Comparison of ENCODE assay signal across 1 cellular context in the genomic region with DNA sequence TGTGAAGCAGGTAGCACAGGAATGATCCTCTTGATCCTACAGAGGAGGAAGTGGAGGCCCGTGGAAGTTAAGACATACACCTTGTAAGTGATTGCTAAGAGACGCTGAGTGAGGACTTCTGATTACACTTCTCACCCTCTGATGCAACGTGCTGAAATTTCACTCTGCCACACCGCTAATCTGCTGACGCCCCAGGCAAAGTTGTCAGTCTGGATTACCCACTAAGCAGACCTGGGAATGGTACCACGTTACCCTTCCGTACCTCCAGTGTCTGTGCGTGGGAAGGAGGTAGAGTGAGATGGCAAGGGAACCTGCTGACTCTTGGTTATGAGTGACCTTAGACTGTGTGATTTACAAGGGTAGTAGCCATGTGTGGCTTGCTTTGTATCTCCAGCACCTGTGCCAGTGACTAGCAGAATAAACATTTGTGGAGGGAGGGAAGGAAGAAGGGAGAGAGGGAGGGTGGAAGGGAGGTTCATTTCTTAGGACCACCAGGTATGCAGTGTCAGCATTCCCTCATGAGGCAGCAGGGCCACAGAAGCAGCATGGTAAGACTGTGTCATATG.
TF ChIP-seq lines count a peak whose summit lies in the region.

No MANE protein-coding gene starts in this region.

TF ChIP-seq in K562, 482 proteins besides CTCF, POLR2A, EP300 and RAD21 (continued from another document and continues in another):
- TF ChIP-seq, protein P1, sequence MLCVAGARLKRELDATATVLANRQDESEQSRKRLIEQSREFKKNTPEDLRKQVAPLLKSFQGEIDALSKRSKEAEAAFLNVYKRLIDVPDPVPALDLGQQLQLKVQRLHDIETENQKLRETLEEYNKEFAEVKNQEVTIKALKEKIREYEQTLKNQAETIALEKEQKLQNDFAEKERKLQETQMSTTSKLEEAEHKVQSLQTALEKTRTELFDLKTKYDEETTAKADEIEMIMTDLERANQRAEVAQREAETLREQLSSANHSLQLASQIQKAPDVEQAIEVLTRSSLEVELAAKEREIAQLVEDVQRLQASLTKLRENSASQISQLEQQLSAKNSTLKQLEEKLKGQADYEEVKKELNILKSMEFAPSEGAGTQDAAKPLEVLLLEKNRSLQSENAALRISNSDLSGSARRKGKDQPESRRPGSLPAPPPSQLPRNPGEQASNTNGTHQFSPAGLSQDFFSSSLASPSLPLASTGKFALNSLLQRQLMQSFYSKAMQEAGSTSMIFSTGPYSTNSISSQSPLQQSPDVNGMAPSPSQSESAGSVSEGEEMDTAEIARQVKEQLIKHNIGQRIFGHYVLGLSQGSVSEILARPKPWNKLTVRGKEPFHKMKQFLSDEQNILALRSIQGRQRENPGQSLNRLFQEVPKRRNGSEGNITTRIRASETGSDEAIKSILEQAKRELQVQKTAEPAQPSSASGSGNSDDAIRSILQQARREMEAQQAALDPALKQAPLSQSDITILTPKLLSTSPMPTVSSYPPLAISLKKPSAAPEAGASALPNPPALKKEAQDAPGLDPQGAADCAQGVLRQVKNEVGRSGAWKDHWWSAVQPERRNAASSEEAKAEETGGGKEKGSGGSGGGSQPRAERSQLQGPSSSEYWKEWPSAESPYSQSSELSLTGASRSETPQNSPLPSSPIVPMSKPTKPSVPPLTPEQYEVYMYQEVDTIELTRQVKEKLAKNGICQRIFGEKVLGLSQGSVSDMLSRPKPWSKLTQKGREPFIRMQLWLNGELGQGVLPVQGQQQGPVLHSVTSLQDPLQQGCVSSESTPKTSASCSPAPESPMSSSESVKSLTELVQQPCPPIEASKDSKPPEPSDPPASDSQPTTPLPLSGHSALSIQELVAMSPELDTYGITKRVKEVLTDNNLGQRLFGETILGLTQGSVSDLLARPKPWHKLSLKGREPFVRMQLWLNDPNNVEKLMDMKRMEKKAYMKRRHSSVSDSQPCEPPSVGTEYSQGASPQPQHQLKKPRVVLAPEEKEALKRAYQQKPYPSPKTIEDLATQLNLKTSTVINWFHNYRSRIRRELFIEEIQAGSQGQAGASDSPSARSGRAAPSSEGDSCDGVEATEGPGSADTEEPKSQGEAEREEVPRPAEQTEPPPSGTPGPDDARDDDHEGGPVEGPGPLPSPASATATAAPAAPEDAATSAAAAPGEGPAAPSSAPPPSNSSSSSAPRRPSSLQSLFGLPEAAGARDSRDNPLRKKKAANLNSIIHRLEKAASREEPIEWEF (CRISPR knock-in tag; IDR thresholded peaks at IDR 0.05): no peak
- no peak for TF ChIP-seq U2AF2 (optimal IDR thresholded peaks at IDR 0.05; ENCODE audit: low read depth, low read length)
- no peak for TF ChIP-seq GTF2F1 (IDR thresholded peaks at IDR 0.05; ENCODE audit: low read depth, low read length)
- TF ChIP-seq ZNF311 (CRISPR knock-in tag; IDR thresholded peaks at IDR 0.05): no peak
- no peak for TF ChIP-seq PTBP1 (IDR thresholded peaks at IDR 0.05; ENCODE audit: low read depth, low read length)
- TF ChIP-seq, protein P2, sequence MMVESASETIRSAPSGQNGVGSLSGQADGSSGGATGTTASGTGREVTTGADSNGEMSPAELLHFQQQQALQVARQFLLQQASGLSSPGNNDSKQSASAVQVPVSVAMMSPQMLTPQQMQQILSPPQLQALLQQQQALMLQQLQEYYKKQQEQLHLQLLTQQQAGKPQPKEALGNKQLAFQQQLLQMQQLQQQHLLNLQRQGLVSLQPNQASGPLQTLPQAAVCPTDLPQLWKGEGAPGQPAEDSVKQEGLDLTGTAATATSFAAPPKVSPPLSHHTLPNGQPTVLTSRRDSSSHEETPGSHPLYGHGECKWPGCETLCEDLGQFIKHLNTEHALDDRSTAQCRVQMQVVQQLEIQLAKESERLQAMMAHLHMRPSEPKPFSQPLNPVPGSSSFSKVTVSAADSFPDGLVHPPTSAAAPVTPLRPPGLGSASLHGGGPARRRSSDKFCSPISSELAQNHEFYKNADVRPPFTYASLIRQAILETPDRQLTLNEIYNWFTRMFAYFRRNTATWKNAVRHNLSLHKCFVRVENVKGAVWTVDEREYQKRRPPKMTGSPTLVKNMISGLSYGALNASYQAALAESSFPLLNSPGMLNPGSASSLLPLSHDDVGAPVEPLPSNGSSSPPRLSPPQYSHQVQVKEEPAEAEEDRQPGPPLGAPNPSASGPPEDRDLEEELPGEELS (CRISPR knock-in tag; IDR thresholded peaks at IDR 0.05; ENCODE audit: borderline replicate concordance): no peak
- no peak for TF ChIP-seq TGIF2 (CRISPR knock-in tag; IDR thresholded peaks at IDR 0.05)
- TF ChIP-seq, protein P3, sequence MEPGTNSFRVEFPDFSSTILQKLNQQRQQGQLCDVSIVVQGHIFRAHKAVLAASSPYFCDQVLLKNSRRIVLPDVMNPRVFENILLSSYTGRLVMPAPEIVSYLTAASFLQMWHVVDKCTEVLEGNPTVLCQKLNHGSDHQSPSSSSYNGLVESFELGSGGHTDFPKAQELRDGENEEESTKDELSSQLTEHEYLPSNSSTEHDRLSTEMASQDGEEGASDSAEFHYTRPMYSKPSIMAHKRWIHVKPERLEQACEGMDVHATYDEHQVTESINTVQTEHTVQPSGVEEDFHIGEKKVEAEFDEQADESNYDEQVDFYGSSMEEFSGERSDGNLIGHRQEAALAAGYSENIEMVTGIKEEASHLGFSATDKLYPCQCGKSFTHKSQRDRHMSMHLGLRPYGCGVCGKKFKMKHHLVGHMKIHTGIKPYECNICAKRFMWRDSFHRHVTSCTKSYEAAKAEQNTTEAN (CRISPR knock-in tag; IDR thresholded peaks at IDR 0.05): no peak
- TF ChIP-seq HNRNPH1 (optimal IDR thresholded peaks at IDR 0.05; ENCODE audit: low read depth, low read length): no peak
- no peak for TF ChIP-seq MYNN (IDR thresholded peaks at IDR 0.05)
- TF ChIP-seq MYNN (CRISPR knock-in tag; IDR thresholded peaks at IDR 0.05): no peak
- no peak; the same call in none of the 2 replicates for TF ChIP-seq ZNF41 (CRISPR knock-in tag; conservative IDR thresholded peaks at IDR 0.05)
- TF ChIP-seq ZNF644 (tag; IDR thresholded peaks at IDR 0.05; ENCODE audit: low read depth): peak; percentile 88; the same call in 1 of the 2 replicates
- no peak for TF ChIP-seq ZNF695 (CRISPR knock-in tag; IDR thresholded peaks at IDR 0.05)
- TF ChIP-seq, protein P4, sequence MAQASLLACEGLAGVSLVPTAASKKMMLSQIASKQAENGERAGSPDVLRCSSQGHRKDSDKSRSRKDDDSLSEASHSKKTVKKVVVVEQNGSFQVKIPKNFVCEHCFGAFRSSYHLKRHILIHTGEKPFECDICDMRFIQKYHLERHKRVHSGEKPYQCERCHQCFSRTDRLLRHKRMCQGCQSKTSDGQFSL (CRISPR knock-in tag; IDR thresholded peaks at IDR 0.05): no peak
- TF ChIP-seq, protein P4 (tag; IDR thresholded peaks at IDR 0.05): peak in 1 of 2 experiments; percentile 80; a peak in 1 of 4 replicates
- TF ChIP-seq NCOR1 (IDR thresholded peaks at IDR 0.05): no peak
- TF ChIP-seq, protein P5, sequence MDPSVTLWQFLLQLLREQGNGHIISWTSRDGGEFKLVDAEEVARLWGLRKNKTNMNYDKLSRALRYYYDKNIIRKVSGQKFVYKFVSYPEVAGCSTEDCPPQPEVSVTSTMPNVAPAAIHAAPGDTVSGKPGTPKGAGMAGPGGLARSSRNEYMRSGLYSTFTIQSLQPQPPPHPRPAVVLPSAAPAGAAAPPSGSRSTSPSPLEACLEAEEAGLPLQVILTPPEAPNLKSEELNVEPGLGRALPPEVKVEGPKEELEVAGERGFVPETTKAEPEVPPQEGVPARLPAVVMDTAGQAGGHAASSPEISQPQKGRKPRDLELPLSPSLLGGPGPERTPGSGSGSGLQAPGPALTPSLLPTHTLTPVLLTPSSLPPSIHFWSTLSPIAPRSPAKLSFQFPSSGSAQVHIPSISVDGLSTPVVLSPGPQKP (CRISPR knock-in tag; IDR thresholded peaks at IDR 0.05): no peak
- no peak for TF ChIP-seq HDAC6 (IDR thresholded peaks at IDR 0.05; ENCODE audit: low read depth, low read length)
- TF ChIP-seq, protein P6, sequence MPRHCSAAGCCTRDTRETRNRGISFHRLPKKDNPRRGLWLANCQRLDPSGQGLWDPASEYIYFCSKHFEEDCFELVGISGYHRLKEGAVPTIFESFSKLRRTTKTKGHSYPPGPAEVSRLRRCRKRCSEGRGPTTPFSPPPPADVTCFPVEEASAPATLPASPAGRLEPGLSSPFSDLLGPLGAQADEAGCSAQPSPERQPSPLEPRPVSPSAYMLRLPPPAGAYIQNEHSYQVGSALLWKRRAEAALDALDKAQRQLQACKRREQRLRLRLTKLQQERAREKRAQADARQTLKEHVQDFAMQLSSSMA (CRISPR knock-in tag; IDR thresholded peaks at IDR 0.05): peak; percentile 75; the same call in 1 of the 2 replicates
- TF ChIP-seq ZFP1 (CRISPR knock-in tag; IDR thresholded peaks at IDR 0.05): no peak
- TF ChIP-seq TBL1XR1 (IDR thresholded peaks at IDR 0.05; ENCODE audit: low read length in 2 of 2): no peak
- TF ChIP-seq PPARD (CRISPR knock-in tag; IDR thresholded peaks at IDR 0.05): no peak
- TF ChIP-seq, protein P7, sequence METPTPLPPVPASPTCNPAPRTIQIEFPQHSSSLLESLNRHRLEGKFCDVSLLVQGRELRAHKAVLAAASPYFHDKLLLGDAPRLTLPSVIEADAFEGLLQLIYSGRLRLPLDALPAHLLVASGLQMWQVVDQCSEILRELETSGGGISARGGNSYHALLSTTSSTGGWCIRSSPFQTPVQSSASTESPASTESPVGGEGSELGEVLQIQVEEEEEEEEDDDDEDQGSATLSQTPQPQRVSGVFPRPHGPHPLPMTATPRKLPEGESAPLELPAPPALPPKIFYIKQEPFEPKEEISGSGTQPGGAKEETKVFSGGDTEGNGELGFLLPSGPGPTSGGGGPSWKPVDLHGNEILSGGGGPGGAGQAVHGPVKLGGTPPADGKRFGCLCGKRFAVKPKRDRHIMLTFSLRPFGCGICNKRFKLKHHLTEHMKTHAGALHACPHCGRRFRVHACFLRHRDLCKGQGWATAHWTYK (CRISPR knock-in tag; IDR thresholded peaks at IDR 0.05): peak; percentile 82; the same call in 1 of the 2 replicates
- peak; percentile 87 for TF ChIP-seq JUND (IDR thresholded peaks at IDR 0.05; ENCODE audit: borderline replicate concordance, low read depth, low read length)
- peak; percentile 73; the same call in 1 of the 3 replicates for TF ChIP-seq JUND (tag; IDR thresholded peaks at IDR 0.05; ENCODE audit: borderline replicate concordance, low read depth, low read length)
- TF ChIP-seq, protein P8, sequence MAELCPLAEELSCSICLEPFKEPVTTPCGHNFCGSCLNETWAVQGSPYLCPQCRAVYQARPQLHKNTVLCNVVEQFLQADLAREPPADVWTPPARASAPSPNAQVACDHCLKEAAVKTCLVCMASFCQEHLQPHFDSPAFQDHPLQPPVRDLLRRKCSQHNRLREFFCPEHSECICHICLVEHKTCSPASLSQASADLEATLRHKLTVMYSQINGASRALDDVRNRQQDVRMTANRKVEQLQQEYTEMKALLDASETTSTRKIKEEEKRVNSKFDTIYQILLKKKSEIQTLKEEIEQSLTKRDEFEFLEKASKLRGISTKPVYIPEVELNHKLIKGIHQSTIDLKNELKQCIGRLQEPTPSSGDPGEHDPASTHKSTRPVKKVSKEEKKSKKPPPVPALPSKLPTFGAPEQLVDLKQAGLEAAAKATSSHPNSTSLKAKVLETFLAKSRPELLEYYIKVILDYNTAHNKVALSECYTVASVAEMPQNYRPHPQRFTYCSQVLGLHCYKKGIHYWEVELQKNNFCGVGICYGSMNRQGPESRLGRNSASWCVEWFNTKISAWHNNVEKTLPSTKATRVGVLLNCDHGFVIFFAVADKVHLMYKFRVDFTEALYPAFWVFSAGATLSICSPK (IDR thresholded peaks at IDR 0.05; ENCODE audit: borderline replicate concordance): no peak
- peak; percentile 54; the same call in 1 of the 2 replicates for TF ChIP-seq KLF1 (tag; IDR thresholded peaks at IDR 0.05)
- no peak for TF ChIP-seq GATA2 (CRISPR knock-in tag; IDR thresholded peaks at IDR 0.05)
- TF ChIP-seq ZNF174 (CRISPR knock-in tag; IDR thresholded peaks at IDR 0.05): no peak
- TF ChIP-seq ZC3H8 (IDR thresholded peaks at IDR 0.05): no peak
- TF ChIP-seq SP2 (IDR thresholded peaks at IDR 0.05; ENCODE audit: extremely low read depth, low read depth, low read length, poor library complexity, severe bottlenecking): no peak
- TF ChIP-seq, protein P9, sequence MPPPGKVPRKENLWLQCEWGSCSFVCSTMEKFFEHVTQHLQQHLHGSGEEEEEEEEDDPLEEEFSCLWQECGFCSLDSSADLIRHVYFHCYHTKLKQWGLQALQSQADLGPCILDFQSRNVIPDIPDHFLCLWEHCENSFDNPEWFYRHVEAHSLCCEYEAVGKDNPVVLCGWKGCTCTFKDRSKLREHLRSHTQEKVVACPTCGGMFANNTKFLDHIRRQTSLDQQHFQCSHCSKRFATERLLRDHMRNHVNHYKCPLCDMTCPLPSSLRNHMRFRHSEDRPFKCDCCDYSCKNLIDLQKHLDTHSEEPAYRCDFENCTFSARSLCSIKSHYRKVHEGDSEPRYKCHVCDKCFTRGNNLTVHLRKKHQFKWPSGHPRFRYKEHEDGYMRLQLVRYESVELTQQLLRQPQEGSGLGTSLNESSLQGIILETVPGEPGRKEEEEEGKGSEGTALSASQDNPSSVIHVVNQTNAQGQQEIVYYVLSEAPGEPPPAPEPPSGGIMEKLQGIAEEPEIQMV (tag; conservative IDR thresholded peaks at IDR 0.05; ENCODE audit: low read depth): peak; percentile 76
- no peak for TF ChIP-seq TAF1 (IDR thresholded peaks at IDR 0.05; ENCODE audit: control insufficient read depth, extremely low read depth, insufficient read depth, low read length, severe bottlenecking)
- peak; percentile 56; the same call in 1 of the 2 replicates for TF ChIP-seq RBFOX2 (IDR thresholded peaks at IDR 0.05; ENCODE audit: low read depth, low read length)
- TF ChIP-seq ZSCAN32 (CRISPR knock-in tag; IDR thresholded peaks at IDR 0.05): peak; percentile 84
- TF ChIP-seq, protein P10, sequence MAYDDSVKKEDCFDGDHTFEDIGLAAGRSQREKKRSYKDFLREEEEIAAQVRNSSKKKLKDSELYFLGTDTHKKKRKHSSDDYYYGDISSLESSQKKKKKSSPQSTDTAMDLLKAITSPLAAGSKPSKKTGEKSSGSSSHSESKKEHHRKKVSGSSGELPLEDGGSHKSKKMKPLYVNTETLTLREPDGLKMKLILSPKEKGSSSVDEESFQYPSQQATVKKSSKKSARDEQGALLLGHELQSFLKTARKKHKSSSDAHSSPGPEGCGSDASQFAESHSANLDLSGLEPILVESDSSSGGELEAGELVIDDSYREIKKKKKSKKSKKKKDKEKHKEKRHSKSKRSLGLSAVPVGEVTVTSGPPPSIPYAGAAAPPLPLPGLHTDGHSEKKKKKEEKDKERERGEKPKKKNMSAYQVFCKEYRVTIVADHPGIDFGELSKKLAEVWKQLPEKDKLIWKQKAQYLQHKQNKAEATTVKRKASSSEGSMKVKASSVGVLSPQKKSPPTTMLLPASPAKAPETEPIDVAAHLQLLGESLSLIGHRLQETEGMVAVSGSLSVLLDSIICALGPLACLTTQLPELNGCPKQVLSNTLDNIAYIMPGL (CRISPR knock-in tag; IDR thresholded peaks at IDR 0.05): no peak
- TF ChIP-seq, protein P11, sequence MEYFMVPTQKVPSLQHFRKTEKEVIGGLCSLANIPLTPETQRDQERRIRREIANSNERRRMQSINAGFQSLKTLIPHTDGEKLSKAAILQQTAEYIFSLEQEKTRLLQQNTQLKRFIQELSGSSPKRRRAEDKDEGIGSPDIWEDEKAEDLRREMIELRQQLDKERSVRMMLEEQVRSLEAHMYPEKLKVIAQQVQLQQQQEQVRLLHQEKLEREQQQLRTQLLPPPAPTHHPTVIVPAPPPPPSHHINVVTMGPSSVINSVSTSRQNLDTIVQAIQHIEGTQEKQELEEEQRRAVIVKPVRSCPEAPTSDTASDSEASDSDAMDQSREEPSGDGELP (CRISPR knock-in tag; IDR thresholded peaks at IDR 0.05; ENCODE audit: borderline replicate concordance): no peak
- no peak for TF ChIP-seq ZBTB1 (CRISPR knock-in tag; IDR thresholded peaks at IDR 0.05; ENCODE audit: borderline replicate concordance, low read depth)
- TF ChIP-seq ZNF77 (CRISPR knock-in tag; IDR thresholded peaks at IDR 0.05): no peak
- TF ChIP-seq ZBTB7A (IDR thresholded peaks at IDR 0.05; ENCODE audit: borderline replicate concordance, control insufficient read depth, low read depth, low read length): no peak
